Comparison of ENCODE assay signal across 8 cellular contexts in the genomic region with DNA sequence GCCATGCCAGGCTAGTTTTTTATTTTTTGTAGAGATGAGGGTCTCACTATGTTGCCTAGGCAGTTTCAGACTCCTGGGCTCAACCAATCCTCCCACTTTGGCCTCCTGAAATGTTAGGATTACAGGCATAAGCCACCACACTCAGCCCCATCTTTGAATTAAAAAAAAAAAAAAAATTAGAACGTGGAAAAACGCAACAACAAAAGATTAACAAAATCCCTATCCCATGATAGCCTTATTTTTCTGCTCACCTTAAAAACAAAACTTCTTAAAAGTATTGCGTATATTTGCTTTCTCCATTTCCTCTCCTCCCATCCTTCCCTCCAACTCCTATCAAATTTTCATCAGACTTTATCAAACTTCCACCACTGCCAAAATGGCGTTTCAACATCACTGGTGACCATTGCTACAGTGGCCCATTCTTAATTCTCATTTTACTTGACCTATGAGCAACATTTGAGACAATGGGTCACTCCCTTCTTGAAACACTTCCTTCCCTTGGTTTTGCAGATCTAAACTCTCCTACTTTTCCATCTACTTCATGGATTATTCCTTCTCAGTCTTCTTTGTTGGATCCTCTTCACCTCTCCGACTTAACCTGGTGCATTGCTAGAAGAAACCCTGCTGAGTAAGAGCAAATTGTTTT. TPM values are rescaled to one million over a fixed set of nuclear protein-coding genes. Genes with fewer than 3 reads are reported as not detected.
DNase-seq lines count a peak whose midpoint lies in the region; ATAC-seq and TF ChIP-seq lines count a peak whose summit lies in the region.

No MANE protein-coding gene starts in this region.

- intact Hi-C loops in body of pancreas (cut with DNase I) (no loop called here), left lung (cut with DNase I) (no loop called here), tibial artery (cut with DNase I; ENCODE audit: low total_unique reads) (no loop called here)

- TF ChIP-seq POLR2A in body of pancreas (IDR thresholded peaks at IDR 0.05) = no peak

- H3K4me1 ChIP-seq in body of pancreas (peaks cover 24% of the 10 kb centered on the region), left lung (peaks cover 3 to 20% of the 10 kb centered on the region in 2 donors), tibial artery (peaks cover 0 to 16% (median 8%) of the 10 kb centered on the region in 4 donors)

- H3K27ac ChIP-seq in body of pancreas (peak overlapping the region; percentile 79 to 92 (median 85)), left lung (peak overlapping the region; percentile 91 to 93), tibial artery (peak overlapping the region; percentile 82 to 90)

- 26 to 33% methylated on average over 5 of the region's 5 CpGs for WGBS in body of pancreas, 2 donors

- H3K4me3 ChIP-seq in body of pancreas = peak overlapping the region in 1 of 2 donors; percentile 31
- peak overlapping the region; percentile 58 to 59 for H3K4me3 ChIP-seq in left lung
- peak overlapping the region; percentile 68 to 70 for H3K4me3 ChIP-seq in tibial artery

- H3K9me3 ChIP-seq in body of pancreas (no peaks in the 10 kb centered on the region), left lung (peaks cover 0 to 9% of the 10 kb centered on the region in 2 donors), tibial artery (peaks cover 0 to 7% (median 0%) of the 10 kb centered on the region in 3 donors)

- TF ChIP-seq CTCF in body of pancreas (IDR thresholded peaks at IDR 0.05) = no peak
- TF ChIP-seq CTCF in left lung (IDR thresholded peaks at IDR 0.05) = no peak
- TF ChIP-seq CTCF in tibial artery (IDR thresholded peaks at IDR 0.05) = no peak

- no peak for TF ChIP-seq RAD21 in Ishikawa (IDR thresholded peaks at IDR 0.05; ENCODE audit: low read depth)

- no peak for TF ChIP-seq EP300 in Ishikawa (IDR thresholded peaks at IDR 0.05; ENCODE audit: borderline replicate concordance)

- ATAC-seq in body of pancreas = peak; percentile 12
- peak; percentile 11 for ATAC-seq in left lung
- ATAC-seq in HG03354 (IDR thresholded peaks at IDR 0.05; ENCODE audit: poor library complexity, severe bottlenecking, unreplicated experiment) = no peak

- H3K36me3 ChIP-seq in body of pancreas (replicated peaks in 1 of 2; ENCODE audit: insufficient read depth in 1 of 2, low read depth in 2 of 2) = no peaks in the 10 kb centered on the region
- H3K36me3 ChIP-seq in left lung = peaks cover 0 to 6% of the 10 kb centered on the region in 2 donors
- H3K36me3 ChIP-seq in tibial artery = no peaks in the 10 kb centered on the region

- H3K27me3 ChIP-seq in body of pancreas = no peaks in the 10 kb centered on the region
- no peaks in the 10 kb centered on the region for H3K27me3 ChIP-seq in left lung
- no peaks in the 10 kb centered on the region for H3K27me3 ChIP-seq in tibial artery

- DNase-seq in NCI-H2171 (lab: John Stamatoyannopoulos, UW) = peak; percentile 2
- no peak for DNase-seq in NCI-H2171 treated with DMSO at 0.1 percent for 48 hours (lab: John Stamatoyannopoulos, UW)
- DNase-seq in body of pancreas = no peak
- DNase-seq in left lung = no peak
- no peak for DNase-seq in tibial artery
- DNase-seq in NCI-H1092 (lab: John Stamatoyannopoulos, UW) = no peak

TF ChIP-seq in Ishikawa, 13 proteins besides CTCF, POLR2A, EP300 and RAD21:
- TF ChIP-seq TCF12 (IDR thresholded peaks at IDR 0.05; ENCODE audit: low read depth) = no peak
- peak; percentile 29; the same call in 1 of the 2 replicates for TF ChIP-seq YY1 (IDR thresholded peaks at IDR 0.05; ENCODE audit: low read depth)
- no peak for TF ChIP-seq TAF1 (IDR thresholded peaks at IDR 0.05; ENCODE audit: low read depth)
- TF ChIP-seq, protein P1, sequence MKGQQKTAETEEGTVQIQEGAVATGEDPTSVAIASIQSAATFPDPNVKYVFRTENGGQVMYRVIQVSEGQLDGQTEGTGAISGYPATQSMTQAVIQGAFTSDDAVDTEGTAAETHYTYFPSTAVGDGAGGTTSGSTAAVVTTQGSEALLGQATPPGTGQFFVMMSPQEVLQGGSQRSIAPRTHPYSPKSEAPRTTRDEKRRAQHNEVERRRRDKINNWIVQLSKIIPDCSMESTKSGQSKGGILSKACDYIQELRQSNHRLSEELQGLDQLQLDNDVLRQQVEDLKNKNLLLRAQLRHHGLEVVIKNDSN (IDR thresholded peaks at IDR 0.05) = no peak
- no peak for TF ChIP-seq ZBTB7A (IDR thresholded peaks at IDR 0.05; ENCODE audit: low read depth)
TF ChIP-seq in Ishikawa: peak in this region for 1.

RNA-seq across cellular contexts. Expression of a gene that starts 0.6 kb away (rescaled TPM):
- 10 to 100 TPM in 1 of 2 donors, 1 to 10 TPM in 1; 3.1 to 17.1 TPM for total RNA-seq in body of pancreas
- 1 to 10 TPM; 3.7 to 3.8 TPM for total RNA-seq in left lung

RNA-seq across cellular contexts. Expression of a gene that starts 22.3 kb away (rescaled TPM):
- 10 to 100 TPM in 1 of 2 donors, 1 to 10 TPM in 1; 5.2 to 12.9 TPM for total RNA-seq in body of pancreas
- total RNA-seq in left lung = 1 to 10 TPM; 8.2 to 8.5 TPM

RNA-seq across cellular contexts. Expression of a gene that starts 53.8 kb away (rescaled TPM):
- total RNA-seq in body of pancreas (1 to 10 TPM in 1 of 2 donors, under 1 TPM in 1; 0.66 to 1.3 TPM), left lung (1 to 10 TPM; 2.9 to 3.8 TPM)
